8 cellular contexts compared by ENCODE assay signal in genomic region chr1:247111636-247112478, GRCh38. TPM values are rescaled to one million over a fixed set of nuclear protein-coding genes. Genes with fewer than 3 reads are reported as not detected.
A peak's percentile ranks its signal among the peaks of the same experiment; 100 is the strongest.
DNase-seq lines count a peak whose midpoint lies in the region; ATAC-seq and TF ChIP-seq lines count a peak whose summit lies in the region.

No MANE protein-coding gene starts in this region.

- no peaks in the 10 kb centered on the region for H4K20me1 ChIP-seq in smooth muscle cell (ENCODE audit: low read depth)

- H3K4me3 ChIP-seq in coronary artery: peak overlapping the region; percentile 84
- peak overlapping the region; percentile 39 for H3K4me3 ChIP-seq in kidney epithelial cell (ENCODE audit: low read depth, low read length)
- H3K4me3 ChIP-seq in smooth muscle cell: peak overlapping the region; percentile 63

- WGBS in smooth muscle cell (ENCODE audit: low lambda C conversion rate): 3% methylated on average over 52 of the region's 88 CpGs

- DNase-seq in G401 (ENCODE audit: low spot score) (peak; percentile 30), NCI-H345 (lab: John Stamatoyannopoulos, UW) (peak; percentile 43), coronary artery (ENCODE audit: low spot score) (peak; percentile 84), kidney epithelial cell (ENCODE audit: low read depth) (no peak), smooth muscle cell (lab: John Stamatoyannopoulos, UW; ENCODE audit: unreplicated experiment) (no peak), activated gamma-delta T cell (lab: John Stamatoyannopoulos, UW) (no peak)
- no peak for DNase-seq in stimulated activated CD4-positive, alpha-beta T cell treated with anti-CD3 and anti-CD28 coated beads, Interleukin-2, amount 100 ng/mL, for 48 hours

- H3K9ac ChIP-seq in smooth muscle cell (ENCODE audit: low read depth): no peak overlapping the region

- no peak for ATAC-seq in HG03280 (IDR thresholded peaks at IDR 0.05; ENCODE audit: unreplicated experiment)

- H3K36me3 ChIP-seq in kidney epithelial cell (ENCODE audit: control insufficient read depth, insufficient read depth, low read length): no peaks in the 10 kb centered on the region
- H3K36me3 ChIP-seq in smooth muscle cell (ENCODE audit: low read depth): no peaks in the 10 kb centered on the region

- H3F3A ChIP-seq in smooth muscle cell (ENCODE audit: low read depth): peaks cover 5% of the 10 kb centered on the region

- TF ChIP-seq CTCF in coronary artery (IDR thresholded peaks at IDR 0.05) (no peak), kidney epithelial cell (IDR thresholded peaks at IDR 0.05; ENCODE audit: insufficient read depth, low read length, poor library complexity, severe bottlenecking) (no peak), smooth muscle cell (IDR thresholded peaks at IDR 0.05; ENCODE audit: borderline replicate concordance, insufficient read depth, poor library complexity, severe bottlenecking) (no peak)

- H3K4me1 ChIP-seq in smooth muscle cell (ENCODE audit: low read depth): no peaks in the 10 kb centered on the region

- in situ Hi-C loops in G401 (cut with HindIII; ENCODE audit: low sequenced_read_pairs): no loop called here

- H3K27me3 ChIP-seq in kidney epithelial cell (ENCODE audit: control insufficient read depth, insufficient read depth, low read length): no peaks in the 10 kb centered on the region
- no peaks in the 10 kb centered on the region for H3K27me3 ChIP-seq in smooth muscle cell (ENCODE audit: low read depth)

- peak overlapping the region; percentile 95 for H3K4me2 ChIP-seq in smooth muscle cell

- H3K27ac ChIP-seq in coronary artery: peak overlapping the region; percentile 75 to 87
- no peak overlapping the region for H3K27ac ChIP-seq in smooth muscle cell (ENCODE audit: low read depth)

- H2AFZ ChIP-seq in smooth muscle cell (ENCODE audit: low read depth): peak overlapping the region; percentile 89

- H3K9me3 ChIP-seq in smooth muscle cell (replicated peaks; ENCODE audit: low read depth): no peaks in the 10 kb centered on the region

- H3K79me2 ChIP-seq in smooth muscle cell (ENCODE audit: low read depth): no peaks in the 10 kb centered on the region

RNA-seq across cellular contexts. Expression of gene ZNF669, which starts 7.7 kb away (rescaled TPM):
- total RNA-seq in G401 (2014; rRNA removed; shearing (Covaris generic)): 7.5 and 14.3 TPM in 2 replicates
- total RNA-seq in kidney epithelial cell (21.0 and 31.2 TPM in 2 replicates), smooth muscle cell (16.3 and 17.2 TPM in 2 replicates)
- polyA plus RNA-seq in smooth muscle cell: 3.7 and 4.6 TPM in 2 replicates

RNA-seq across cellular contexts. Expression of gene ZNF670, which starts 33.2 kb away (rescaled TPM):
- 11.1 and 11.4 TPM in 2 replicates for total RNA-seq in G401 (2014; rRNA removed; shearing (Covaris generic))
- total RNA-seq in kidney epithelial cell: 5.6 and 5.8 TPM in 2 replicates
- 3.9 and 6.6 TPM in 2 replicates for total RNA-seq in smooth muscle cell
- polyA plus RNA-seq in smooth muscle cell: 2.8 and 4.8 TPM in 2 replicates

RNA-seq across cellular contexts. Expression of gene ZNF124, which starts 60.0 kb away (rescaled TPM):
- total RNA-seq in G401 (2014; rRNA removed; shearing (Covaris generic)): 94.0 and 100 TPM in 2 replicates
- total RNA-seq in kidney epithelial cell: 15.3 and 16.8 TPM in 2 replicates
- total RNA-seq in smooth muscle cell: 47.2 and 70.3 TPM in 2 replicates
- polyA plus RNA-seq in smooth muscle cell: 4.2 and 6.3 TPM in 2 replicates

Comparison
In these comparisons a context has a peak if more than half of its experiments do, and no peak if none do; other contexts are left out.
1. DNase-seq: peak in G401 (single experiment), NCI-H345 (single experiment) and coronary artery (single experiment); none in kidney epithelial cell (single experiment), smooth muscle cell (single experiment), stimulated activated CD4-positive, alpha-beta T cell treated with anti-CD3 and anti-CD28 coated beads, Interleukin-2, amount 100 ng/mL, for 48 hours (0 of 2) and activated gamma-delta T cell (single experiment).
2. Peak in every context shown above with its lines, with median percentiles within 50 percentile points of each other: H3K4me3 ChIP-seq.